ENCODE assay signal across 4 cellular contexts in the genomic region with DNA sequence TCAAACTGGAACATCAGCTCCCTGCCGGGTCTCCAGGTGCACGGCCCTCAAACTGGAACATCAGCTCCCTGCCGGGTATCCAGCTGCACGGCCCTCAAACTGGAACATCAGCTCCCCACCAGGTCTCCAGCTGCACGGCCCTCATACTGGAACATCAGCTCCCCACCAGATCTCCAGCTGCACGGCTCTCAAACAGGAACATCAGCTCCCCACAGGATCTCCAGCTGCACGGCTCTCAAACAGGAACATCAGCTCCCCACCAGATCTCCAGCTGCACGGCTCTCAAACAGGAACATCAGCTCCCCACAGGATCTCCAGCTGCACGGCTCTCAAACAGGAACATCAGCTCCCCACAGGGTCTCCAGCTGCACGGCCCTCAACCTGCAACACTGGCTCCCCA.
A peak's percentile ranks its signal among the peaks of the same experiment; 100 is the strongest.
DNase-seq lines count a peak whose midpoint lies in the region; ATAC-seq and TF ChIP-seq lines count a peak whose summit lies in the region.
"Not testable (repeated sequence)": the region's sequence is repeated elsewhere in the genome, so short reads cannot be mapped to it uniquely, and the experiment has no call there.

No MANE protein-coding gene starts in this region.

- DNase-seq in upper lobe of right lung, result peak; percentile 35

- not testable (repeated sequence) for ATAC-seq in upper lobe of right lung

- H3K9me3 ChIP-seq in BLaER1, result peaks cover 39% of the 10 kb centered on the region
- peaks cover 7 to 42% (median 28%) of the 10 kb centered on the region in 11 experiments; a peak in 20 of 22 replicates for H3K9me3 ChIP-seq in BLaER1 treated with 17β-estradiol and CSF1 and Interleukin-3, amounts not matched to agents 10 nM and 100 nM (replicated peaks in 1 of 11)
- H3K9me3 ChIP-seq in upper lobe of right lung, result not testable (repeated sequence)

- peaks cover 36% of the 10 kb centered on the region for H3K27me3 Mint-ChIP-seq in dendritic cell treated with granulocyte-macrophage colony-stimulating factor and Interleukin-4, amounts not matched to agents 40 ng/mL and 50 ng/mL, for 4 days

- H3K27ac Mint-ChIP-seq in dendritic cell treated with granulocyte-macrophage colony-stimulating factor and Interleukin-4, amounts not matched to agents 40 ng/mL and 50 ng/mL, for 4 days, result peak overlapping the region; percentile 59

- not testable (repeated sequence) for H3K36me3 Mint-ChIP-seq in dendritic cell treated with granulocyte-macrophage colony-stimulating factor and Interleukin-4, amounts not matched to agents 40 ng/mL and 50 ng/mL, for 4 days (ENCODE audit: low read depth)

- H3K27me3 ChIP-seq in BLaER1; BLaER1 treated with 17β-estradiol and CSF1 and Interleukin-3, amounts not matched to agents 10 nM and 100 nM; upper lobe of right lung: not testable (repeated sequence)

- H3K4me1 Mint-ChIP-seq in dendritic cell treated with granulocyte-macrophage colony-stimulating factor and Interleukin-4, amounts not matched to agents 40 ng/mL and 50 ng/mL, for 4 days (ENCODE audit: low read depth), result peaks cover 30% of the 10 kb centered on the region

- intact Hi-C loops in dendritic cell treated with granulocyte-macrophage colony-stimulating factor and Interleukin-4, amounts not matched to agents 40 ng/mL and 50 ng/mL, for 4 days (cut with micrococcal nuclease); upper lobe of right lung (cut with DNase I): not testable (repeated sequence)

- H3K36me3 ChIP-seq in BLaER1; BLaER1 treated with 17β-estradiol and CSF1 and Interleukin-3, amounts not matched to agents 10 nM and 100 nM; upper lobe of right lung: not testable (repeated sequence)

- peak overlapping the region; percentile 40; the same call in 1 of the 2 replicates for H3K4me2 ChIP-seq in BLaER1
- H3K4me2 ChIP-seq in BLaER1 treated with 17β-estradiol and CSF1 and Interleukin-3, amounts not matched to agents 10 nM and 100 nM, result peak overlapping the region; percentile 21 to 67 (median 49); a peak in 16 of 22 replicates

- H3K4me1 ChIP-seq in BLaER1, upper lobe of right lung: not testable (repeated sequence)
- H3K4me1 ChIP-seq in BLaER1 treated with 17β-estradiol and CSF1 and Interleukin-3, amounts not matched to agents 10 nM and 100 nM, result peaks cover 4 to 14% (median 9%) of the 10 kb centered on the region in 10 experiments; a peak in 16 of 20 replicates

- peak overlapping the region; percentile 24 for H3K4me3 Mint-ChIP-seq in dendritic cell treated with granulocyte-macrophage colony-stimulating factor and Interleukin-4, amounts not matched to agents 40 ng/mL and 50 ng/mL, for 4 days

- not testable (repeated sequence) for H3K4me3 ChIP-seq in BLaER1; BLaER1 treated with 17β-estradiol and CSF1 and Interleukin-3, amounts not matched to agents 10 nM and 100 nM; upper lobe of right lung

- peaks cover 23% of the 10 kb centered on the region for H3K9me3 Mint-ChIP-seq in dendritic cell treated with granulocyte-macrophage colony-stimulating factor and Interleukin-4, amounts not matched to agents 40 ng/mL and 50 ng/mL, for 4 days

- H3K9ac ChIP-seq in BLaER1; BLaER1 treated with 17β-estradiol and CSF1 and Interleukin-3, amounts not matched to agents 10 nM and 100 nM: not testable (repeated sequence)

- not testable (repeated sequence) for H4K20me1 ChIP-seq in BLaER1; BLaER1 treated with 17β-estradiol and CSF1 and Interleukin-3, amounts not matched to agents 10 nM and 100 nM

- not testable (repeated sequence) for TF ChIP-seq CTCF in upper lobe of right lung (IDR thresholded peaks at IDR 0.05)

- H3K27ac ChIP-seq in BLaER1, result peak overlapping the region; percentile 73
- peak overlapping the region in 5 of 11 experiments; percentile 35 to 72 (median 60); a peak in 9 of 22 replicates for H3K27ac ChIP-seq in BLaER1 treated with 17β-estradiol and CSF1 and Interleukin-3, amounts not matched to agents 10 nM and 100 nM
- not testable (repeated sequence) for H3K27ac ChIP-seq in upper lobe of right lung
